In genomic region chr10:24463683-24464426, GRCh38 we compare ENCODE assay signal across 8 cellular contexts.
DNase-seq lines count a peak whose midpoint lies in the region; ATAC-seq and TF ChIP-seq lines count a peak whose summit lies in the region.

No MANE protein-coding gene starts in this region.

- no peaks in the 10 kb centered on the region for H3K9me3 ChIP-seq in CD4-positive, CD25-positive, alpha-beta regulatory T cell (ENCODE audit: control insufficient read depth in 2 of 2, low read length in 2 of 2)
- H3K9me3 ChIP-seq in hepatocyte (ENCODE audit: low read depth) (no peaks in the 10 kb centered on the region), tibial nerve (no peaks in the 10 kb centered on the region)

- H3K36me3 Mint-ChIP-seq in CD4-positive, CD25-positive, alpha-beta regulatory T cell, result no peaks in the 10 kb centered on the region
- no peaks in the 10 kb centered on the region for H3K36me3 Mint-ChIP-seq in activated CD8-positive, alpha-beta T cell treated with anti-CD3 and anti-CD28 coated beads for 36 hours (ENCODE audit: low read depth)

- H3K4me3 Mint-ChIP-seq in CD4-positive, CD25-positive, alpha-beta regulatory T cell, result peak overlapping the region in 1 of 4 donors; percentile 11
- no peak overlapping the region for H3K4me3 Mint-ChIP-seq in activated CD8-positive, alpha-beta T cell treated with anti-CD3 and anti-CD28 coated beads for 36 hours

- TF ChIP-seq EP300 in tibial nerve (IDR thresholded peaks at IDR 0.05), result no peak

- H3K27ac Mint-ChIP-seq in CD4-positive, CD25-positive, alpha-beta regulatory T cell, result peak overlapping the region in 1 of 3 donors; percentile 22
- H3K27ac Mint-ChIP-seq in activated CD8-positive, alpha-beta T cell treated with anti-CD3 and anti-CD28 coated beads for 36 hours, result peak overlapping the region; percentile 27

- no peak for TF ChIP-seq POLR2A in tibial nerve (IDR thresholded peaks at IDR 0.05)

- no peaks in the 10 kb centered on the region for H3K9me2 ChIP-seq in hepatocyte (replicated peaks; ENCODE audit: insufficient read depth)

- TF ChIP-seq CTCF in activated CD8-positive, alpha-beta T cell treated with anti-CD3 and anti-CD28 coated beads for 36 hours (IDR thresholded peaks at IDR 0.05), result no peak
- no peak for TF ChIP-seq CTCF in hepatocyte (IDR thresholded peaks at IDR 0.05; ENCODE audit: poor library complexity)
- no peak for TF ChIP-seq CTCF in tibial nerve (IDR thresholded peaks at IDR 0.05)

- WGBS in hepatocyte (ENCODE audit: low lambda C conversion rate, missing lambda C conversion rate), result 68% methylated on average over 9 of the region's 9 CpGs
- WGBS in tibial nerve, 2 donors, result 69 to 72% methylated on average over 9 of the region's 9 CpGs

- H3K4me1 ChIP-seq in CD4-positive, CD25-positive, alpha-beta regulatory T cell (ENCODE audit: control insufficient read depth, insufficient read depth, low read length, poor library complexity, severe bottlenecking), result no peaks in the 10 kb centered on the region
- H3K4me1 ChIP-seq in hepatocyte (ENCODE audit: insufficient read depth), result peaks cover 22% of the 10 kb centered on the region
- H3K4me1 ChIP-seq in tibial nerve, result peaks cover 0 to 27% (median 8%) of the 10 kb centered on the region in 4 donors

- H3K27ac ChIP-seq in CD4-positive, CD25-positive, alpha-beta regulatory T cell (ENCODE audit: insufficient read depth, low read length, poor library complexity, severe bottlenecking), result no peak overlapping the region
- H3K27ac ChIP-seq in hepatocyte (peak overlapping the region; percentile 97), tibial nerve (peak overlapping the region in 3 of 4 donors; percentile 37 to 77 (median 76))

- POLR2A ChIA-PET in activated CD8-positive, alpha-beta T cell treated with anti-CD3 and anti-CD28 coated beads for 36 hours (lab: Charles Lee), result no interaction called here

- H3K27me3 ChIP-seq in CD4-positive, CD25-positive, alpha-beta regulatory T cell (ENCODE audit: control insufficient read depth, insufficient read depth, low read length), result no peaks in the 10 kb centered on the region
- H3K27me3 ChIP-seq in hepatocyte, result no peaks in the 10 kb centered on the region
- H3K27me3 ChIP-seq in tibial nerve, result no peaks in the 10 kb centered on the region

- peaks cover 0 to 3% (median 0%) of the 10 kb centered on the region in 7 donors for H3K9me3 Mint-ChIP-seq in CD4-positive, CD25-positive, alpha-beta regulatory T cell
- H3K9me3 Mint-ChIP-seq in activated CD8-positive, alpha-beta T cell treated with anti-CD3 and anti-CD28 coated beads for 36 hours, result no peaks in the 10 kb centered on the region

- H3K27me3 Mint-ChIP-seq in CD4-positive, CD25-positive, alpha-beta regulatory T cell, result peaks cover 4% of the 10 kb centered on the region
- H3K27me3 Mint-ChIP-seq in activated CD8-positive, alpha-beta T cell treated with anti-CD3 and anti-CD28 coated beads for 36 hours, result peaks cover 15% of the 10 kb centered on the region

- intact Hi-C loops in activated CD8-positive, alpha-beta T cell treated with anti-CD3 and anti-CD28 coated beads for 36 hours (cut with micrococcal nuclease), result no loop called here

- ATAC-seq in CD4-positive, CD25-positive, alpha-beta regulatory T cell (ENCODE audit: low read depth in 2 of 2), result no peak
- ATAC-seq in GM18907 (IDR thresholded peaks at IDR 0.05; ENCODE audit: unreplicated experiment) (peak; percentile 68), HG03469 (IDR thresholded peaks at IDR 0.05; ENCODE audit: unreplicated experiment) (peak; percentile 39), HG03025 (IDR thresholded peaks at IDR 0.05; ENCODE audit: low FRiP score, unreplicated experiment) (no peak)
- ATAC-seq in activated CD8-positive, alpha-beta T cell treated with anti-CD3 and anti-CD28 coated beads for 36 hours, result peak; percentile 63

- peaks cover 0 to 11% (median 2%) of the 10 kb centered on the region in 4 donors for H3K4me1 Mint-ChIP-seq in CD4-positive, CD25-positive, alpha-beta regulatory T cell
- peaks cover 41% of the 10 kb centered on the region for H3K4me1 Mint-ChIP-seq in activated CD8-positive, alpha-beta T cell treated with anti-CD3 and anti-CD28 coated beads for 36 hours (ENCODE audit: low read depth)

- no peak overlapping the region for H2AFZ ChIP-seq in hepatocyte

- no peaks in the 10 kb centered on the region for H4K20me1 ChIP-seq in hepatocyte (ENCODE audit: insufficient read depth, poor library complexity, severe bottlenecking)

- peak overlapping the region; percentile 69 for H3K4me2 ChIP-seq in hepatocyte

- peak in 1 of 3 donors; percentile 41 for DNase-seq in CD4-positive, CD25-positive, alpha-beta regulatory T cell
- peak; percentile 68 for DNase-seq in activated CD8-positive, alpha-beta T cell treated with anti-CD3 and anti-CD28 coated beads for 36 hours
- DNase-seq in hepatocyte (ENCODE audit: low spot score), result peak; percentile 66
- no peak for DNase-seq in tibial nerve (ENCODE audit: low spot score in 2 of 2)
- no peak for DNase-seq in foreskin melanocyte

- CTCF ChIA-PET in activated CD8-positive, alpha-beta T cell treated with anti-CD3 and anti-CD28 coated beads for 36 hours (lab: Charles Lee), result no interaction called here

- H3K36me3 ChIP-seq in CD4-positive, CD25-positive, alpha-beta regulatory T cell (ENCODE audit: control insufficient read depth, insufficient read depth, low read length), result no peaks in the 10 kb centered on the region
- H3K36me3 ChIP-seq in hepatocyte (replicated peaks; ENCODE audit: insufficient read depth, low read depth) (no peaks in the 10 kb centered on the region), tibial nerve (no peaks in the 10 kb centered on the region)

- H3K4me3 ChIP-seq in CD4-positive, CD25-positive, alpha-beta regulatory T cell (ENCODE audit: low read depth, low read length), result peak overlapping the region; percentile 37
- H3K4me3 ChIP-seq in hepatocyte, result no peak overlapping the region
- no peak overlapping the region for H3K4me3 ChIP-seq in tibial nerve

- peaks cover 39% of the 10 kb centered on the region for H3K79me2 ChIP-seq in hepatocyte

Comparison
In these comparisons a context has a peak if more than half of its experiments do, and no peak if none do; other contexts are left out.
1. ATAC-seq: peak in GM18907 (single experiment), HG03469 (single experiment) and activated CD8-positive, alpha-beta T cell treated with anti-CD3 and anti-CD28 coated beads for 36 hours (single experiment); none in CD4-positive, CD25-positive, alpha-beta regulatory T cell (0 of 2) and HG03025 (single experiment).
2. DNase-seq: peak in activated CD8-positive, alpha-beta T cell treated with anti-CD3 and anti-CD28 coated beads for 36 hours (single experiment) and hepatocyte (single experiment); none in tibial nerve (0 of 2) and foreskin melanocyte (single experiment).